ENCODE assay signal across 19 cellular contexts in the genomic region with DNA sequence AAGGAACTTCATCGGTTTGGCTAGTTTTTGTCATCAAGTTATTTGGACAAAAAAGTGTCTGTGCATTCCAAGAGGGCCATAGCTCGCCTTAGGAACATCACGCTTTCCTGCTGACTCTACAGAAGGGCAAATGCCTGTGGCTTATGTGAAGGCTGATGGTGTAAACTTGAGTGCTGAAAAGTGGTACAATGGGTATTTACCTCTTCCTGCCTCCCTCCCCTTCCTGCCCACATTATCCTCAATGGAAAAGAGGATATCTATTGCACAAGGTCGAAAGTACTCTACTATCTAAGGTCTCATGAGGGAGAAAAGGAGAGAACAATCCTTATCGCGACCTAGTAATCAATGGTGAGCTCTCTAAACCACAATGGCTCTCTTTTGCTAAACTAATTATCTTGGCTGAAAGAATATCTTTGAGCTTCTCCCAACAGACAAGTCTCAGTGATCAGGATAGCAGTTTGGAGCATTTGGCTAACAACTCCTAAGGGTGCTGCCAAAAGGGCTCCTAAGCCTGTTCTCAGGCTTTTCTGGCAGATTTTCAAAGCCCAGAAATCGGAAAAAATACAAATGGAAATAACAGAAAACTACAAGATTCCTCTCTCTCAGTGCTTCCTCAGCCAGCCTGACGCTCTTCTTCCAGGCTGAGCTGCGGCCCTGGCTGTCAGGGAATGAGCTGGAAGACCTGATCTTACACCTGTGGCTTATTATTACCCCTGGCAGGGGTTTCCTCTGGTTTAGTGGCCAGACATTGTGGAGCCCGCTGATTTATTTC. TPM values are rescaled to one million over a fixed set of nuclear protein-coding genes. Genes with fewer than 3 reads are reported as not detected.
DNase-seq lines count a peak whose midpoint lies in the region; ATAC-seq and TF ChIP-seq lines count a peak whose summit lies in the region.
"Had no signal": no experiment of that assay in that cellular context is flagged by ENCODE, and none has a peak within 500 bp of the region (broad histone marks: within the 10 kb centered on the region; RNA-seq: fewer than 3 reads in every experiment).

No MANE protein-coding gene starts in this region.

- no peak overlapping the region for H3K4me3 Mint-ChIP-seq in progenitor cell of endocrine pancreas (ENCODE audit: low read depth)
- H3K4me3 Mint-ChIP-seq: activated CD4-positive, alpha-beta memory T cell treated with anti-CD3 and anti-CD28 coated beads, Interleukin-2, amount 10 ng/mL, durations not matched to agents 7 days and 5 days; nephron; T-helper 1 cell treated with Interleukin-12 subunit alpha and Interleukin-12 subunit beta and Interleukin-4 antibody, amounts not matched to agents 30 μg/mL and 1 μg/mL, for 36 hours had no signal

- no TSS peak for BruUV-seq in A673 (replicated peaks; lab: Mats Ljungman, UMichigan)

- no peaks in the 10 kb centered on the region for H3K36me3 ChIP-seq in A673 (ENCODE audit: insufficient read depth, low read length, poor library complexity, severe bottlenecking)
- H3K36me3 ChIP-seq: HAP-1, spleen, uterus had no signal

- peaks cover 56% of the 10 kb centered on the region for H3K4me1 ChIP-seq in A673 (ENCODE audit: insufficient read depth, low read length, poor library complexity, severe bottlenecking)
- H3K4me1 ChIP-seq: HAP-1, spleen, uterus had no signal

- intact Hi-C loops in A673 (cut with micrococcal nuclease; ENCODE audit: unreplicated experiment), result no loop called here

- H3K27me3 ChIP-seq in A673 (replicated peaks; ENCODE audit: insufficient read depth, low read depth, low read length, poor library complexity), result no peaks in the 10 kb centered on the region
- H3K27me3 ChIP-seq: spleen, uterus had no signal

- H3K27me3 Mint-ChIP-seq in progenitor cell of endocrine pancreas, result no peaks in the 10 kb centered on the region

- CTCF ChIA-PET in A673 (lab: Charles Lee), result no interaction called here

- no peaks in the 10 kb centered on the region for H3K36me3 Mint-ChIP-seq in progenitor cell of endocrine pancreas (ENCODE audit: insufficient read depth)

- ATAC-seq in GM18873 (IDR thresholded peaks at IDR 0.05; ENCODE audit: low FRiP score, unreplicated experiment) (no peak), GM19455 (IDR thresholded peaks at IDR 0.05; ENCODE audit: unreplicated experiment) (no peak)

- H3K4me3 ChIP-seq in A673 (ENCODE audit: low read depth, low read length, poor library complexity, severe bottlenecking), result no peak overlapping the region
- H3K4me3 ChIP-seq: HAP-1, spleen, uterus had no signal

- peaks cover 15% of the 10 kb centered on the region for H3K4me1 Mint-ChIP-seq in progenitor cell of endocrine pancreas (ENCODE audit: low read depth)
- H3K4me1 Mint-ChIP-seq: activated CD4-positive, alpha-beta memory T cell treated with anti-CD3 and anti-CD28 coated beads, Interleukin-2, amount 10 ng/mL, durations not matched to agents 7 days and 5 days; nephron had no signal

- no peaks in the 10 kb centered on the region for H3K9me3 ChIP-seq in A673 (ENCODE audit: low read depth, low read length, poor library complexity, severe bottlenecking)
- H3K9me3 ChIP-seq: HAP-1, spleen, uterus had no signal

- DNase-seq in A673 (ENCODE audit: low spot score), result no peak
- DNase-seq in HT1080 (ENCODE audit: low read depth), result peak; percentile 61
- peak; percentile 9 for DNase-seq in cerebellar cortex (ENCODE audit: low spot score)
- DNase-seq in iris pigment epithelial cell (ENCODE audit: low read depth), result peak; percentile 71
- no peak for DNase-seq in progenitor cell of endocrine pancreas (ENCODE audit: low spot score, unreplicated experiment)
- no peak for DNase-seq in LoVo (ENCODE audit: low spot score)
- DNase-seq: ACHN; activated CD4-positive, alpha-beta memory T cell treated with anti-CD3 and anti-CD28 coated beads, Interleukin-2, amount 10 ng/mL, durations not matched to agents 7 days and 5 days; activated naive CD4-positive, alpha-beta T cell; NCI-H187 treated with DMSO at 0.1 percent for 48 hours; spleen; uterus had no signal

- no peaks in the 10 kb centered on the region for H3K9me3 Mint-ChIP-seq in progenitor cell of endocrine pancreas (ENCODE audit: low read depth)
- H3K9me3 Mint-ChIP-seq: activated CD4-positive, alpha-beta memory T cell treated with anti-CD3 and anti-CD28 coated beads, Interleukin-2, amount 10 ng/mL, durations not matched to agents 7 days and 5 days; nephron; T-helper 1 cell treated with Interleukin-12 subunit alpha and Interleukin-12 subunit beta and Interleukin-4 antibody, amounts not matched to agents 30 μg/mL and 1 μg/mL, for 36 hours had no signal

- H3K27ac Mint-ChIP-seq in progenitor cell of endocrine pancreas, result no peak overlapping the region
- H3K27ac Mint-ChIP-seq: activated CD4-positive, alpha-beta memory T cell treated with anti-CD3 and anti-CD28 coated beads, Interleukin-2, amount 10 ng/mL, durations not matched to agents 7 days and 5 days; nephron; T-helper 1 cell treated with Interleukin-12 subunit alpha and Interleukin-12 subunit beta and Interleukin-4 antibody, amounts not matched to agents 30 μg/mL and 1 μg/mL, for 36 hours had no signal

- TF ChIP-seq CTCF in A673 (conservative IDR thresholded peaks at IDR 0.05; ENCODE audit: low read depth, low read length) (no peak), progenitor cell of endocrine pancreas (IDR thresholded peaks at IDR 0.05; ENCODE audit: unreplicated experiment) (no peak)

- POLR2A ChIA-PET in A673 (lab: Charles Lee; ENCODE audit: low non-redundant PET), result no interaction called here

- peak overlapping the region; percentile 18 for H3K27ac ChIP-seq in A673 (ENCODE audit: low read depth, low read length, poor library complexity, severe bottlenecking)
- H3K27ac ChIP-seq: spleen had no signal

RNA-seq across cellular contexts. Expression of a gene that starts 42.6 kb away (rescaled TPM):
- 19.5 and 20.5 TPM in 2 replicates for total RNA-seq in A673 (2021)
- total RNA-seq in HT1080 (2014; rRNA removed; shearing (Covaris generic)), result 17.9 and 24.7 TPM in 2 replicates
- 10.2 and 11.8 TPM in 2 replicates for polyA plus RNA-seq in HT1080 (2015; cell fraction: cytosol; rRNA removed)
- 28.8 and 34.9 TPM in 2 replicates for polyA plus RNA-seq in HT1080 (2015; cell fraction: nucleus; rRNA removed)
- 2.4 and 2.7 TPM in 2 replicates for total RNA-seq in progenitor cell of endocrine pancreas

RNA-seq across cellular contexts. Expression of a gene that starts 54.5 kb away (rescaled TPM):
- total RNA-seq in A673 (2021) (not detected in 2 replicates), progenitor cell of endocrine pancreas (not detected in 2 replicates)
- total RNA-seq in HT1080 (2014; rRNA removed; shearing (Covaris generic)), result not detected in 2 replicates
- not detected in 2 replicates for polyA plus RNA-seq in HT1080 (2015; cell fraction: cytosol; rRNA removed)
- not detected in 2 replicates for polyA plus RNA-seq in HT1080 (2015; cell fraction: nucleus; rRNA removed)
- total RNA-seq: activated CD4-positive, alpha-beta memory T cell treated with anti-CD3 and anti-CD28 coated beads, Interleukin-2, amount 10 ng/mL, durations not matched to agents 7 days and 5 days; frontal cortex; kidney epithelial cell; spleen; uterus had no signal
- polyA plus RNA-seq: spleen had no signal

Comparison
In these comparisons a context has a peak if more than half of its experiments do, and no peak if none do; other contexts are left out.
1. DNase-seq: peak in HT1080 (single experiment), cerebellar cortex (single experiment) and iris pigment epithelial cell (single experiment); none in A673 (single experiment), progenitor cell of endocrine pancreas (single experiment) and LoVo (single experiment).